Comparison of ENCODE assay signal across 10 cellular contexts in the genomic region with DNA sequence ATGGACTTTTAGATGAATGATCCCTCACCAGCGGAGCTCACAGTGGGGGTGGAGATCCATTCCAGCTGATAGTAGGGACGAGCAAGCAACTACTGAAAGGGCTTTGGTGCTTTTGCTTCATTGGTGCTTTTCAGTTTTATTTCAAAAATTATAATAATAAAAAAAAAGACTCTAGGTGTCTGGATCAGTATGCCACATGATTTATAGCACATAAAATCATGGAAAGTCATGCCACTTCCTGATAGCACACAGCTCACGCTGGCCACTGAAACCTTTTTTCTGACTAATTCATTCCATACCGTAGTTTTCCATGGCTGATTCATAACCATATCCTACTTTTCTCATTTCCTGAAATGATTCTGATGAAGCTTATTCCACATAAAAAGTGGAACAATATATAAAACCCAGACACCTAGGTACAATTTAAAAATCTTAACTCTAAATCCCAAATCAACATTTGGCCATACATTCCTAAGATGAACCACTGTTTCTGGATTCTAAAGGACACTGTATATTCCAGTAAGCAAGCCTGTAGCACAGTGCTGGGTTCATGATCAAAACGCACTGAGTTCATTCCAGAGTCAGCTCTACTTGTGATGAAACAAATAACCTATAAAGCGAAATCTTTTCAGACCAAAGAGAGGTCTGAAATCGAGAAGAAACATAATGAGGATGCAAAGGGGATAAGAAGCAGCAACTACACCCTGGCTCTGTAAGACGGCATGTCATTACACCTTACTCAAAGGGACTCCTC. TPM values are rescaled to one million over a fixed set of nuclear protein-coding genes. Genes with fewer than 3 reads are reported as not detected.
DNase-seq lines count a peak whose midpoint lies in the region; ATAC-seq, FAIRE-seq and TF ChIP-seq lines count a peak whose summit lies in the region.
"Had no signal": no experiment of that assay in that cellular context is flagged by ENCODE, and none has a peak within 500 bp of the region (broad histone marks: within the 10 kb centered on the region; RNA-seq: fewer than 3 reads in every experiment).

No MANE protein-coding gene starts in this region.

- no peaks in the 10 kb centered on the region for H3K27me3 Mint-ChIP-seq in T-helper 2 cell treated with Interferon-gamma antibody and Interleukin-4, amounts not matched to agents 5 μg/mL and 100 μg/mL, for 36 hours (ENCODE audit: low read depth)

- H3K4me1 Mint-ChIP-seq in T-helper 2 cell treated with Interferon-gamma antibody and Interleukin-4, amounts not matched to agents 5 μg/mL and 100 μg/mL, for 36 hours (ENCODE audit: low read depth) = no peaks in the 10 kb centered on the region

- H3K4me3 ChIP-seq in dorsolateral prefrontal cortex = no peak overlapping the region
- H3K4me3 ChIP-seq: thyroid gland had no signal

- no peak overlapping the region for H3K4me3 Mint-ChIP-seq in T-helper 2 cell treated with Interferon-gamma antibody and Interleukin-4, amounts not matched to agents 5 μg/mL and 100 μg/mL, for 36 hours
- H3K4me3 Mint-ChIP-seq: CD8-positive, alpha-beta T cell had no signal

- no peaks in the 10 kb centered on the region for H3K27me3 ChIP-seq in dorsolateral prefrontal cortex
- H3K27me3 ChIP-seq: thyroid gland had no signal

- no peak for TF ChIP-seq CTCF in dorsolateral prefrontal cortex (IDR thresholded peaks at IDR 0.05 in 54 of 56, conservative IDR thresholded peaks at IDR 0.05 in 2 of 56; ENCODE audit: low read depth in 1 of 56, partially characterized antibody in 56 of 56)

- DNase-seq in HT-29 (ENCODE audit: low spot score) (peak; percentile 47), astrocyte of the hippocampus (ENCODE audit: low read depth, low spot score) (peak; percentile 46), iris pigment epithelial cell (ENCODE audit: low read depth) (peak; percentile 74), dorsolateral prefrontal cortex (no peak)
- DNase-seq in T-helper 2 cell treated with Interferon-gamma antibody and Interleukin-4, amounts not matched to agents 5 μg/mL and 100 μg/mL, for 36 hours (ENCODE audit: low spot score) = no peak
- DNase-seq: CD8-positive, alpha-beta T cell; thyroid gland had no signal

- ATAC-seq in HG03025 (IDR thresholded peaks at IDR 0.05; ENCODE audit: low FRiP score, unreplicated experiment) = no peak
- ATAC-seq in HG03108 (IDR thresholded peaks at IDR 0.05; ENCODE audit: unreplicated experiment) = no peak
- ATAC-seq: CD8-positive, alpha-beta T cell had no signal

- H3K27ac ChIP-seq in dorsolateral prefrontal cortex = no peak overlapping the region
- H3K27ac ChIP-seq: thyroid gland had no signal

- peaks cover 15% of the 10 kb centered on the region for H3K9me3 Mint-ChIP-seq in T-helper 2 cell treated with Interferon-gamma antibody and Interleukin-4, amounts not matched to agents 5 μg/mL and 100 μg/mL, for 36 hours

- peaks cover 2% of the 10 kb centered on the region for H3K36me3 Mint-ChIP-seq in T-helper 2 cell treated with Interferon-gamma antibody and Interleukin-4, amounts not matched to agents 5 μg/mL and 100 μg/mL, for 36 hours (ENCODE audit: low read depth)
- H3K36me3 Mint-ChIP-seq: CD8-positive, alpha-beta T cell had no signal

- intact Hi-C loops in dorsolateral prefrontal cortex (cut with DNase I) = no loop called here

- peak; percentile 80 for FAIRE-seq in A204.1 (lab: Jason Lieb, UNC)

- H3K27ac Mint-ChIP-seq in T-helper 2 cell treated with Interferon-gamma antibody and Interleukin-4, amounts not matched to agents 5 μg/mL and 100 μg/mL, for 36 hours = no peak overlapping the region
- H3K27ac Mint-ChIP-seq: CD8-positive, alpha-beta T cell had no signal

RNA-seq across cellular contexts. Expression of gene KCNE1, which starts 41.4 kb away (rescaled TPM):
- total RNA-seq in HT-29 (2014; rRNA removed; shearing (Covaris generic)) = 0.05 and 0.31 TPM in 2 replicates
- 1 to 10 TPM in 59 of 120 experiments, under 1 TPM in 61; 0.26 to 2.7 (median 0.99) TPM for total RNA-seq in dorsolateral prefrontal cortex
- total RNA-seq: CD8-positive, alpha-beta T cell had no signal

Comparison
In these comparisons a context has a peak if more than half of its experiments do, and no peak if none do; other contexts are left out.
1. DNase-seq: peak in HT-29 (single experiment), astrocyte of the hippocampus (single experiment) and iris pigment epithelial cell (single experiment); none in T-helper 2 cell treated with Interferon-gamma antibody and Interleukin-4, amounts not matched to agents 5 μg/mL and 100 μg/mL, for 36 hours (single experiment) and dorsolateral prefrontal cortex (0 of 10).